Comparison of ENCODE assay signal across 13 cellular contexts in genomic region chr7:130845581-130846085, GRCh38.
A peak's percentile ranks its signal among the peaks of the same experiment; 100 is the strongest.
DNase-seq lines count a peak whose midpoint lies in the region; ATAC-seq lines count a peak whose summit lies in the region.
"Had no signal": no experiment of that assay in that cellular context is flagged by ENCODE, and none has a peak within 500 bp of the region (broad histone marks: within the 10 kb centered on the region; RNA-seq: fewer than 3 reads in every experiment).

No MANE protein-coding gene starts in this region.

- intact Hi-C loops in sciatic nerve (cut with DNase I) = no loop called here

- peak; percentile 84 for DNase-seq in GM03348 (ENCODE audit: low spot score)
- DNase-seq in RKO (ENCODE audit: low spot score) = peak; percentile 46
- DNase-seq in sciatic nerve (ENCODE audit: low spot score) = no peak
- DNase-seq in cerebellum (ENCODE audit: low spot score) = no peak
- DNase-seq in stimulated activated CD4-positive, alpha-beta T cell treated with anti-CD3 and anti-CD28 coated beads, Interleukin-4, amount 100 ng/mL, for 24 hours = no peak
- DNase-seq: activated T-cell treated with anti-CD3 and anti-CD28 coated beads, Interleukin-2, amount 50 U/mL, for 72 hours; DMS 273 treated with DMSO at 0.1 percent for 48 hours; left ventricle myocardium superior; NCI-H187; thyroid gland had no signal

- peak; percentile 66 for ATAC-seq in esophagus mucosa
- ATAC-seq in sciatic nerve = peak; percentile 77
- ATAC-seq in HG03457 (IDR thresholded peaks at IDR 0.05; ENCODE audit: unreplicated experiment) = no peak
- ATAC-seq in HG02884 (IDR thresholded peaks at IDR 0.05; ENCODE audit: unreplicated experiment) = no peak
- ATAC-seq: activated T-cell treated with anti-CD3 and anti-CD28 coated beads, Interleukin-2, amount 50 U/mL, for 72 hours; left ventricle myocardium superior had no signal

Comparison
In these comparisons a context has a peak if more than half of its experiments do, and no peak if none do; other contexts are left out.
1. DNase-seq: peak in GM03348 (single experiment) and RKO (single experiment); none in sciatic nerve (single experiment), cerebellum (single experiment) and stimulated activated CD4-positive, alpha-beta T cell treated with anti-CD3 and anti-CD28 coated beads, Interleukin-4, amount 100 ng/mL, for 24 hours (single experiment).
2. ATAC-seq: peak in esophagus mucosa (single experiment) and sciatic nerve (single experiment); none in HG03457 (single experiment) and HG02884 (single experiment).